Comparison of ENCODE assay signal across 16 cellular contexts in the genomic region with DNA sequence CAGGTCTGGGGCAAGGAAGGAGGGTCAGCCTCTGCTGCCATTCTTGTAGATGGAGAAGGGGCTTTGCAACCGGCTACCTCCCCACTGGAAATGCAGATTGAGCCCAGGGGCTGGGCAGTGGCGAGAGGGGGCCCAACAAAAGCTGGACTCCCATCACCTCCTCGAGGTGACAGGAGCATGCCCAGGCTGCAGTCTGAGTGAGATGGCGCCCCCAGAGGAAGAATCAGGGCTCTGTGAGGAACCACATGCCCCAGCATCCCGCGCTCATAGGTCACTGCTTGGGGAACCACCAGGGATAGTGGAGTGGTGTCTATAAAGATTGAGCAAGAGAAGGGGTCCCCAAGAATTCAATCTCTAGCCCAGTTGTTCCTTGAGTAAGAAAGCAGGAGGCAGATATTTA. TPM values are rescaled to one million over a fixed set of nuclear protein-coding genes. Genes with fewer than 3 reads are reported as not detected.
DNase-seq lines count a peak whose midpoint lies in the region; ATAC-seq and TF ChIP-seq lines count a peak whose summit lies in the region.
"Had no signal": no experiment of that assay in that cellular context is flagged by ENCODE, and none has a peak within 500 bp of the region (broad histone marks: within the 10 kb centered on the region; RNA-seq: fewer than 3 reads in every experiment).

No MANE protein-coding gene starts in this region.

- H3K4me1 ChIP-seq in DND-41 (ENCODE audit: insufficient read depth, low read length) (0 out of 2 replicates have a peak, but pooled peaks cover 1% of the 10 kb centered on the region), Karpas-422 (ENCODE audit: low read length) (no peaks in the 10 kb centered on the region), esophagus muscularis mucosa (peaks cover 7 to 23% (median 15%) of the 10 kb centered on the region in 4 donors), sigmoid colon (peaks cover 0 to 15% (median 12%) of the 10 kb centered on the region in 4 donors), SK-N-SH (ENCODE audit: control insufficient read depth in 1 of 2, insufficient read depth in 2 of 2, low read depth in 1 of 2, low read length in 1 of 2) (peaks cover 5 to 12% of the 10 kb centered on the region in 2 experiments; a peak in 3 of 4 replicates)

- H3K4me2 ChIP-seq in DND-41 (ENCODE audit: insufficient read depth, low read length) (no peak overlapping the region), Karpas-422 (ENCODE audit: low read depth, low read length, poor library complexity, severe bottlenecking) (no peak overlapping the region), SK-N-SH (no peak overlapping the region)
- H3K4me2 ChIP-seq: BLaER1 treated with 17β-estradiol and CSF1 and Interleukin-3, amounts not matched to agents 10 nM and 100 nM had no signal

- intact Hi-C loops in esophagus muscularis mucosa (cut with DNase I) = no loop called here
- intact Hi-C loops in sigmoid colon (cut with DNase I) = no loop called here

- H3K9me3 Mint-ChIP-seq in activated naive CD4-positive, alpha-beta T cell treated with anti-CD3 and anti-CD28 coated beads, Interleukin-2, amount 10 ng/mL, durations not matched to agents 7 days and 5 days = no peaks in the 10 kb centered on the region
- H3K9me3 Mint-ChIP-seq: activated T-helper 17 cell treated with anti-CD3 and anti-CD28 coated beads, Interleukin-2, amount 50 U/mL, for 72 hours had no signal

- no peak for TF ChIP-seq EP300 in esophagus muscularis mucosa (IDR thresholded peaks at IDR 0.05)
- no peak for TF ChIP-seq EP300 in sigmoid colon (IDR thresholded peaks at IDR 0.05)
- TF ChIP-seq EP300 in SK-N-SH (IDR thresholded peaks at IDR 0.05; ENCODE audit: borderline replicate concordance in 1 of 2, low read depth in 1 of 2, low read length in 1 of 2) = no peak

- no peaks in the 10 kb centered on the region for H3K36me3 ChIP-seq in DND-41 (ENCODE audit: insufficient read depth, low read length)
- H3K36me3 ChIP-seq in Karpas-422 (ENCODE audit: insufficient read depth, low read length) = no peaks in the 10 kb centered on the region
- no peaks in the 10 kb centered on the region for H3K36me3 ChIP-seq in esophagus muscularis mucosa
- H3K36me3 ChIP-seq in sigmoid colon = no peaks in the 10 kb centered on the region
- no peaks in the 10 kb centered on the region for H3K36me3 ChIP-seq in SK-N-SH (replicated peaks in 1 of 2; ENCODE audit: control insufficient read depth in 1 of 2, insufficient read depth in 2 of 2, low read length in 1 of 2)
- H3K36me3 ChIP-seq: esophagus squamous epithelium had no signal

- TF ChIP-seq RAD21 in SK-N-SH (IDR thresholded peaks at IDR 0.05; ENCODE audit: low read length) = no peak

- peak; percentile 5 for TF ChIP-seq CTCF in DND-41 (IDR thresholded peaks at IDR 0.05; ENCODE audit: borderline replicate concordance, extremely low read depth, low read length, poor library complexity, severe bottlenecking)
- no peak for TF ChIP-seq CTCF in esophagus muscularis mucosa (IDR thresholded peaks at IDR 0.05)
- TF ChIP-seq CTCF in sigmoid colon (IDR thresholded peaks at IDR 0.05) = no peak
- no peak; the same call in 1 of the 2 replicates for TF ChIP-seq CTCF in SK-N-SH (IDR thresholded peaks at IDR 0.05)

- TF ChIP-seq POLR2A in esophagus muscularis mucosa (IDR thresholded peaks at IDR 0.05; ENCODE audit: low read depth) = no peak
- no peak for TF ChIP-seq POLR2A in sigmoid colon (IDR thresholded peaks at IDR 0.05)

- POLR2A ChIA-PET in SK-N-SH (lab: Yijun Ruan, JAX) = no interaction called here

- H3K9ac ChIP-seq in DND-41 (ENCODE audit: low read depth, low read length) = no peak overlapping the region
- H3K9ac ChIP-seq in Karpas-422 (ENCODE audit: low read length) = no peak overlapping the region
- no peak overlapping the region for H3K9ac ChIP-seq in SK-N-SH
- H3K9ac ChIP-seq: BLaER1 treated with 17β-estradiol and CSF1 and Interleukin-3, amounts not matched to agents 10 nM and 100 nM had no signal

- peaks cover 19% of the 10 kb centered on the region for H3K4me1 Mint-ChIP-seq in activated naive CD4-positive, alpha-beta T cell treated with anti-CD3 and anti-CD28 coated beads, Interleukin-2, amount 10 ng/mL, durations not matched to agents 7 days and 5 days

- no peak overlapping the region for H3K27ac Mint-ChIP-seq in activated naive CD4-positive, alpha-beta T cell treated with anti-CD3 and anti-CD28 coated beads, Interleukin-2, amount 10 ng/mL, durations not matched to agents 7 days and 5 days
- H3K27ac Mint-ChIP-seq: activated T-helper 17 cell treated with anti-CD3 and anti-CD28 coated beads, Interleukin-2, amount 50 U/mL, for 72 hours had no signal

- H4K20me1 ChIP-seq in DND-41 (ENCODE audit: insufficient read depth, low read length) (no peaks in the 10 kb centered on the region), Karpas-422 (ENCODE audit: insufficient read depth, low read depth, low read length) (no peaks in the 10 kb centered on the region), SK-N-SH (ENCODE audit: insufficient read depth) (no peaks in the 10 kb centered on the region)
- H4K20me1 ChIP-seq: BLaER1 treated with 17β-estradiol and CSF1 and Interleukin-3, amounts not matched to agents 10 nM and 100 nM had no signal

- CTCF ChIA-PET in SK-N-SH (lab: Yijun Ruan, JAX) = interaction anchor here (4.7 kb wide), 1 partner anchor 232 kb away, joined by 16 read pairs; no protein-coding TSS in a partner anchor
- CTCF ChIA-PET in activated naive CD4-positive, alpha-beta T cell treated with anti-CD3 and anti-CD28 coated beads, Interleukin-2, amount 10 ng/mL, durations not matched to agents 7 days and 5 days (lab: Charles Lee) = interaction anchor here (0.5 kb wide), 1 partner anchor 381 kb away, joined by 4 read pairs; no protein-coding TSS in a partner anchor

- WGBS in esophagus muscularis mucosa = 94% methylated on average over 5 of the region's 6 CpGs
- 94 to 96% methylated on average over 6 of the region's 6 CpGs for WGBS in sigmoid colon, 2 donors
- 84% methylated on average over 6 of the region's 6 CpGs for WGBS in SK-N-SH (ENCODE audit: low lambda C conversion rate)

- H3K27me3 ChIP-seq in DND-41 (ENCODE audit: insufficient read depth, low read length, poor library complexity) = no peaks in the 10 kb centered on the region
- no peaks in the 10 kb centered on the region for H3K27me3 ChIP-seq in Karpas-422 (ENCODE audit: low read length)
- H3K27me3 ChIP-seq in esophagus muscularis mucosa = no peaks in the 10 kb centered on the region
- no peaks in the 10 kb centered on the region for H3K27me3 ChIP-seq in sigmoid colon
- no peaks in the 10 kb centered on the region for H3K27me3 ChIP-seq in SK-N-SH (ENCODE audit: insufficient read depth)
- H3K27me3 ChIP-seq: BLaER1 treated with 17β-estradiol and CSF1 and Interleukin-3, amounts not matched to agents 10 nM and 100 nM; esophagus squamous epithelium; neutrophil had no signal

- H3F3A ChIP-seq in SK-N-SH (replicated peaks; ENCODE audit: insufficient read depth) = no peaks in the 10 kb centered on the region

- H3K79me2 ChIP-seq in DND-41 (ENCODE audit: insufficient read depth, low read length) = no peaks in the 10 kb centered on the region
- no peaks in the 10 kb centered on the region for H3K79me2 ChIP-seq in Karpas-422 (ENCODE audit: low read length)
- H3K79me2 ChIP-seq in SK-N-SH (ENCODE audit: insufficient read depth) = no peaks in the 10 kb centered on the region

- H3K4me3 Mint-ChIP-seq in activated naive CD4-positive, alpha-beta T cell treated with anti-CD3 and anti-CD28 coated beads, Interleukin-2, amount 10 ng/mL, durations not matched to agents 7 days and 5 days = no peak overlapping the region
- H3K4me3 Mint-ChIP-seq: activated T-helper 17 cell treated with anti-CD3 and anti-CD28 coated beads, Interleukin-2, amount 50 U/mL, for 72 hours had no signal

- H3K27ac ChIP-seq in DND-41 (ENCODE audit: low read length) (no peak overlapping the region), Karpas-422 (ENCODE audit: low read length) (no peak overlapping the region), esophagus muscularis mucosa (replicated peaks in 1 of 4) (peak overlapping the region; percentile 37 to 67 (median 52)), sigmoid colon (peak overlapping the region; percentile 41 to 74 (median 58)), SK-N-SH (ENCODE audit: low read depth in 2 of 2, low read length in 1 of 2) (no peak overlapping the region; a peak in 1 of 4 replicates)
- H3K27ac ChIP-seq: BLaER1 treated with 17β-estradiol and CSF1 and Interleukin-3, amounts not matched to agents 10 nM and 100 nM; neutrophil had no signal

- ATAC-seq in DND-41 (ENCODE audit: insufficient read depth, low read depth) (no peak), HG02981 (IDR thresholded peaks at IDR 0.05; ENCODE audit: unreplicated experiment) (no peak)
- ATAC-seq: activated T-helper 17 cell treated with anti-CD3 and anti-CD28 coated beads, Interleukin-2, amount 50 U/mL, for 72 hours had no signal

- H3K4me3 ChIP-seq in DND-41 (ENCODE audit: low read depth in 1 of 2, low read length in 2 of 2) (no peak overlapping the region), Karpas-422 (ENCODE audit: low read length) (no peak overlapping the region), esophagus muscularis mucosa (no peak overlapping the region), sigmoid colon (no peak overlapping the region), SK-N-SH (ENCODE audit: low read depth in 2 of 2, low read length in 1 of 2) (no peak overlapping the region)
- H3K4me3 ChIP-seq: BLaER1 treated with 17β-estradiol and CSF1 and Interleukin-3, amounts not matched to agents 10 nM and 100 nM; esophagus squamous epithelium had no signal

- H2AFZ ChIP-seq in DND-41 (ENCODE audit: low read depth, low read length) = no peak overlapping the region
- no peak overlapping the region for H2AFZ ChIP-seq in Karpas-422 (ENCODE audit: low read length)
- H2AFZ ChIP-seq in SK-N-SH (ENCODE audit: low read depth) = no peak overlapping the region

- DNase-seq in DND-41 (no peak), Karpas-422 (peak; percentile 66), esophagus muscularis mucosa (ENCODE audit: extremely low spot score) (no peak), sigmoid colon (no peak), NCI-H1930 (lab: John Stamatoyannopoulos, UW) (no peak), SK-N-SH (no peak)
- DNase-seq in activated naive CD4-positive, alpha-beta T cell treated with anti-CD3 and anti-CD28 coated beads, Interleukin-2, amount 10 ng/mL, durations not matched to agents 7 days and 5 days = no peak
- DNase-seq: activated CD4-positive, alpha-beta T cell treated with anti-CD3 and anti-CD28 coated beads, Interleukin-2, amount 50 U/mL, for 4 hours; amniotic stem cell; esophagus squamous epithelium; NCI-H2081 treated with DMSO at 0.1 percent for 48 hours; NK-92 treated with Interleukin-12 subunit alpha and Interleukin-12 subunit beta, amount 100 ng/mL, for 24 hours had no signal

- no peaks in the 10 kb centered on the region for H3K9me2 ChIP-seq in Karpas-422 (replicated peaks; ENCODE audit: insufficient read depth, low read length)
- H3K9me2 ChIP-seq in SK-N-SH = no peaks in the 10 kb centered on the region

- H3K27me3 Mint-ChIP-seq in activated naive CD4-positive, alpha-beta T cell treated with anti-CD3 and anti-CD28 coated beads, Interleukin-2, amount 10 ng/mL, durations not matched to agents 7 days and 5 days = no peaks in the 10 kb centered on the region
- H3K27me3 Mint-ChIP-seq: activated T-helper 17 cell treated with anti-CD3 and anti-CD28 coated beads, Interleukin-2, amount 50 U/mL, for 72 hours had no signal

- H3K36me3 Mint-ChIP-seq in activated naive CD4-positive, alpha-beta T cell treated with anti-CD3 and anti-CD28 coated beads, Interleukin-2, amount 10 ng/mL, durations not matched to agents 7 days and 5 days = peaks cover 45% of the 10 kb centered on the region

- H3K9me3 ChIP-seq in DND-41 (ENCODE audit: insufficient read depth, low read length, severe bottlenecking) (no peaks in the 10 kb centered on the region), Karpas-422 (ENCODE audit: low read length) (no peaks in the 10 kb centered on the region), esophagus muscularis mucosa (no peaks in the 10 kb centered on the region), sigmoid colon (no peaks in the 10 kb centered on the region), SK-N-SH (no peaks in the 10 kb centered on the region)
- H3K9me3 ChIP-seq: BLaER1 treated with 17β-estradiol and CSF1 and Interleukin-3, amounts not matched to agents 10 nM and 100 nM; esophagus squamous epithelium; neutrophil had no signal

RNA-seq across cellular contexts. Expression of gene NEDD9, which starts 31.6 kb away (rescaled TPM):
- 3.8 and 8.0 TPM in 2 replicates for total RNA-seq in Karpas-422 (2014; rRNA removed; shearing (Covaris generic); ENCODE audit: low replicate concordance)
- total RNA-seq in esophagus muscularis mucosa (10 to 100 TPM; 18.3 to 47.2 (median 32.9) TPM), sigmoid colon (10 to 100 TPM; 13.8 to 21.4 (median 20.0) TPM)
- polyA plus RNA-seq in sigmoid colon (10 to 100 TPM; 20.5 to 42.5 (median 23.4) TPM), SK-N-SH (2012; rRNA removed) (7.4 and 9.9 TPM in 2 replicates)
- polyA plus RNA-seq in SK-N-SH (2012; cell fraction: cytosol; rRNA removed) = 6.1 and 6.8 TPM in 2 replicates
- 12.2 and 22.1 TPM in 2 replicates for polyA plus RNA-seq in SK-N-SH (2012; cell fraction: nucleus; rRNA removed)

Comparison
In these comparisons a context has a peak if more than half of its experiments do, and no peak if none do; other contexts are left out.
1. H3K27ac ChIP-seq: peak in esophagus muscularis mucosa (4 of 4) and sigmoid colon (4 of 4); none in DND-41 (single experiment), Karpas-422 (single experiment) and SK-N-SH (0 of 2).